23 cellular contexts compared by ENCODE assay signal in the genomic region with DNA sequence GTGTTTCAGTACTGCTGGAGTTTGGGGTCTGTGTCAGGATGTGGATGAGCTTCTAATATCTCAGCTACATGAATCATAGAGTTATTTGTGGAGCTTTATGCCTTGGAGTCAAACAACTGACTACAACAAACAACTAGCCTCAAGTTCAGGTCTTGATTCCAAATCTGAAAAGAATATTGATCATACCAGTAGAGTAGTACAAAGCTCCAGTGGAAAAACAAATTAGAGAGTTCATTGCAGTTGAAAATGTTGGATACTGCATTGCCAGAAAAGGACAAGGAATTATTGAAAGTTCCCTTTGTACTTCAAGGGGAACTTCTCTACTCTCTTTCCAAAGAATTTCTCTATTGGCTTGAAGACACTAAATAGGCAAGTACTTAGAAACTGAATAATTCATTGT.
"Had no signal": no experiment of that assay in that cellular context is flagged by ENCODE, and none has a peak within 500 bp of the region (broad histone marks: within the 10 kb centered on the region; RNA-seq: fewer than 3 reads in every experiment).

No MANE protein-coding gene starts in this region.

- H3K27me3 ChIP-seq: colonic mucosa, dorsolateral prefrontal cortex, esophagus muscularis mucosa, esophagus squamous epithelium, foreskin keratinocyte, gastrocnemius medialis, gastroesophageal sphincter, heart left ventricle, heart right ventricle had no signal

- H3K36me3 ChIP-seq: colonic mucosa, esophagus muscularis mucosa, esophagus squamous epithelium, gastrocnemius medialis, gastroesophageal sphincter, heart left ventricle, heart right ventricle had no signal

- H3K4me3 ChIP-seq: colonic mucosa, coronary artery, dorsolateral prefrontal cortex, esophagus muscularis mucosa, esophagus squamous epithelium, gastrocnemius medialis, gastroesophageal sphincter, heart left ventricle, heart right ventricle had no signal

- H3K27ac ChIP-seq: colonic mucosa, coronary artery, dorsolateral prefrontal cortex, epithelial cell of prostate, esophagus muscularis mucosa, esophagus squamous epithelium, foreskin keratinocyte, gastrocnemius medialis, gastroesophageal sphincter, heart left ventricle, heart right ventricle had no signal

- H3K9me3 ChIP-seq: colonic mucosa, esophagus muscularis mucosa, esophagus squamous epithelium, gastrocnemius medialis, gastroesophageal sphincter, heart left ventricle, heart right ventricle had no signal

- H3K4me1 ChIP-seq: colonic mucosa, esophagus muscularis mucosa, foreskin keratinocyte, gastrocnemius medialis, gastroesophageal sphincter, heart left ventricle, heart right ventricle had no signal

- DNase-seq: colonic mucosa; cortex of kidney; dermis blood vessel endothelial cell; dorsolateral prefrontal cortex; effector CD4-positive, alpha-beta T cell; effector CD8-positive, alpha-beta T cell; effector memory CD4-positive, alpha-beta T cell; effector memory CD8-positive, alpha-beta T cell; endodermal cell; erythroblast; esophagus squamous epithelium; foreskin fibroblast; foreskin keratinocyte; foreskin melanocyte; gastrocnemius medialis; glutamatergic neuron; head of caudate nucleus; heart left ventricle; heart right ventricle had no signal
